In the genomic region with DNA sequence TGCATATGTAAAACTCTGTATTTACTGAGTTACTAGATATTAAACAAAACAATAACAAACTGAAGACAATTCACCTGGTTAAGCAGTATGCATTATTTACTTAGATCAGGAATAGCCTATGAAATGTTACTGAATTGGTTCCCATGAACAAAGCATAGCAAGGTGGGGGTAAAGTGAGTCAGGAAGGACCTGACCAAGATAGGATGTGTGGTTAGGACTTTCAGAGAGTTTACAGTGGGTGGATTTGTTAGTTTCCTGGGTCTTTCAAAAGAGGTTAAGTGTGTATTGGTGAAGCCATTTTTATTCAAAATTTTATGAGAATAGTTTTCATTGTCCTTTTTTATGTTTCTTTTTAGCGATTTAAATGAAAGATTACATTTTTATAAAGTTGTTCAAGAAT, we compare ENCODE assay signal across 16 cellular contexts.
"Had no signal": no experiment of that assay in that cellular context is flagged by ENCODE, and none has a peak within 500 bp of the region (broad histone marks: within the 10 kb centered on the region; RNA-seq: fewer than 3 reads in every experiment).

No MANE protein-coding gene starts in this region.

- H3K9me3 ChIP-seq: psoas muscle, right lobe of liver had no signal

- H3K4me3 Mint-ChIP-seq: natural killer cell treated with Interleukin-12 subunit alpha and Interleukin-12 subunit beta and Interleukin-15 and Interleukin-18, amount 100 ng/mL, for 72 hours; stimulated activated memory B cell treated with anti-CD40 and anti-IgM and Interleukin-4, amounts not matched to agents 10 μg/mL and 1 μg/mL and 100 μg/mL, for 72 hours had no signal

- H3K27ac Mint-ChIP-seq: natural killer cell treated with Interleukin-12 subunit alpha and Interleukin-12 subunit beta and Interleukin-15 and Interleukin-18, amount 100 ng/mL, for 72 hours; stimulated activated memory B cell treated with anti-CD40 and anti-IgM and Interleukin-4, amounts not matched to agents 10 μg/mL and 1 μg/mL and 100 μg/mL, for 72 hours had no signal

- H3K4me3 ChIP-seq: coronary artery, hepatocyte, psoas muscle, right lobe of liver had no signal

- H3K27ac ChIP-seq: coronary artery, epithelial cell of prostate, hepatocyte, psoas muscle, right lobe of liver had no signal

- H3K27me3 Mint-ChIP-seq: natural killer cell treated with Interleukin-12 subunit alpha and Interleukin-12 subunit beta and Interleukin-15 and Interleukin-18, amount 100 ng/mL, for 72 hours; stimulated activated memory B cell treated with anti-CD40 and anti-IgM and Interleukin-4, amounts not matched to agents 10 μg/mL and 1 μg/mL and 100 μg/mL, for 72 hours had no signal

- H3K4me2 ChIP-seq: hepatocyte had no signal

- H2AFZ ChIP-seq: hepatocyte had no signal

- H3K4me1 ChIP-seq: psoas muscle had no signal

- ATAC-seq: left ventricle myocardium superior; psoas muscle; right lobe of liver; SK-N-SH treated with all-trans-retinoic acid at 6 μM for 48 hours; stimulated activated memory B cell treated with anti-CD40 and anti-IgM and Interleukin-4, amounts not matched to agents 10 μg/mL and 1 μg/mL and 100 μg/mL, for 72 hours had no signal

- H3K4me1 Mint-ChIP-seq: stimulated activated memory B cell treated with anti-CD40 and anti-IgM and Interleukin-4, amounts not matched to agents 10 μg/mL and 1 μg/mL and 100 μg/mL, for 72 hours had no signal

- H3K27me3 ChIP-seq: hepatocyte, right lobe of liver had no signal

- DNase-seq: activated effector memory CD4-positive, alpha-beta T cell treated with Interleukin-2 at 50 U/mL for 16 hours; caudate nucleus; effector CD4-positive, alpha-beta T cell; left ventricle myocardium superior; mesenchymal stem cell; occipital lobe; psoas muscle; right lobe of liver; substantia nigra; trophoblast cell had no signal

- H3K9me3 Mint-ChIP-seq: natural killer cell treated with Interleukin-12 subunit alpha and Interleukin-12 subunit beta and Interleukin-15 and Interleukin-18, amount 100 ng/mL, for 72 hours; stimulated activated memory B cell treated with anti-CD40 and anti-IgM and Interleukin-4, amounts not matched to agents 10 μg/mL and 1 μg/mL and 100 μg/mL, for 72 hours had no signal
